ENCODE assay signal across 8 cellular contexts in genomic region chr2:230327418-230328154, GRCh38. TPM values are rescaled to one million over a fixed set of nuclear protein-coding genes. Genes with fewer than 3 reads are reported as not detected.
DNase-seq lines count a peak whose midpoint lies in the region; ATAC-seq and TF ChIP-seq lines count a peak whose summit lies in the region.

No MANE protein-coding gene starts in this region.

- H3K4me1 Mint-ChIP-seq in CD4-positive, alpha-beta T cell (ENCODE audit: low read depth), result peaks cover 85% of the 10 kb centered on the region
- peaks cover 90% of the 10 kb centered on the region for H3K4me1 Mint-ChIP-seq in activated T-helper 1 cell treated with anti-CD3 and anti-CD28 coated beads, Interleukin-12 subunit alpha, Interleukin-12 subunit beta, Interleukin-2, Interleukin-4 antibody, amounts not matched to agents 30 ng/mL and 10 ng/mL and 1 ng/mL, durations not matched to agents 14 hours and 24 hours and 36 hours (ENCODE audit: low read depth)

- peak overlapping the region; percentile 98 for H3K27ac Mint-ChIP-seq in CD4-positive, alpha-beta T cell
- peak overlapping the region; percentile 93 for H3K27ac Mint-ChIP-seq in activated T-helper 1 cell treated with anti-CD3 and anti-CD28 coated beads, Interleukin-12 subunit alpha, Interleukin-12 subunit beta, Interleukin-2, Interleukin-4 antibody, amounts not matched to agents 30 ng/mL and 10 ng/mL and 1 ng/mL, durations not matched to agents 14 hours and 24 hours and 36 hours

- no peaks in the 10 kb centered on the region for H3K27me3 Mint-ChIP-seq in CD4-positive, alpha-beta T cell
- H3K27me3 Mint-ChIP-seq in activated T-helper 1 cell treated with anti-CD3 and anti-CD28 coated beads, Interleukin-12 subunit alpha, Interleukin-12 subunit beta, Interleukin-2, Interleukin-4 antibody, amounts not matched to agents 30 ng/mL and 10 ng/mL and 1 ng/mL, durations not matched to agents 14 hours and 24 hours and 36 hours (ENCODE audit: insufficient read depth), result no peaks in the 10 kb centered on the region

- H3K36me3 ChIP-seq in thyroid gland, result no peaks in the 10 kb centered on the region

- H3K27me3 ChIP-seq in CD4-positive, alpha-beta T cell (ENCODE audit: control insufficient read depth, insufficient read depth, low read length), result no peaks in the 10 kb centered on the region
- no peaks in the 10 kb centered on the region for H3K27me3 ChIP-seq in thyroid gland

- CTCF ChIA-PET in CD4-positive, alpha-beta T cell (lab: Charles Lee), result interaction anchor here (0.8 to 1.9 kb wide), 5 partner anchors 8 to 21 kb away, joined by 3 to 6 read pairs (median 4); no protein-coding TSS in a partner anchor

- no peak for TF ChIP-seq CTCF in CD4-positive, alpha-beta T cell (IDR thresholded peaks at IDR 0.05)
- no peak for TF ChIP-seq CTCF in thyroid gland (IDR thresholded peaks at IDR 0.05)

- H3K9me3 Mint-ChIP-seq in CD4-positive, alpha-beta T cell, result no peaks in the 10 kb centered on the region
- H3K9me3 Mint-ChIP-seq in activated T-helper 1 cell treated with anti-CD3 and anti-CD28 coated beads, Interleukin-12 subunit alpha, Interleukin-12 subunit beta, Interleukin-2, Interleukin-4 antibody, amounts not matched to agents 30 ng/mL and 10 ng/mL and 1 ng/mL, durations not matched to agents 14 hours and 24 hours and 36 hours, result peaks cover 4% of the 10 kb centered on the region

- ATAC-seq in CD4-positive, alpha-beta T cell (ENCODE audit: poor library complexity), result no peak
- ATAC-seq in GM19468 (IDR thresholded peaks at IDR 0.05; ENCODE audit: extremely low read depth, unreplicated experiment), result peak; percentile 55
- peak; percentile 28 for ATAC-seq in HG03565 (IDR thresholded peaks at IDR 0.05; ENCODE audit: unreplicated experiment)

- no peak for TF ChIP-seq POLR2A in thyroid gland (IDR thresholded peaks at IDR 0.05)

- peaks cover 9% of the 10 kb centered on the region in 2 donors for H3K4me1 ChIP-seq in thyroid gland

- peaks cover 47% of the 10 kb centered on the region for H3K36me3 Mint-ChIP-seq in CD4-positive, alpha-beta T cell (ENCODE audit: low read depth)
- H3K36me3 Mint-ChIP-seq in activated T-helper 1 cell treated with anti-CD3 and anti-CD28 coated beads, Interleukin-12 subunit alpha, Interleukin-12 subunit beta, Interleukin-2, Interleukin-4 antibody, amounts not matched to agents 30 ng/mL and 10 ng/mL and 1 ng/mL, durations not matched to agents 14 hours and 24 hours and 36 hours (ENCODE audit: low read depth), result peaks cover 41% of the 10 kb centered on the region

- POLR2A ChIA-PET in CD4-positive, alpha-beta T cell (lab: Charles Lee), result interaction anchor here (0.7 to 4.0 kb wide), 25 partner anchors 8 to 405 kb away, joined by 3 to 44 read pairs (median 4); partner anchors contain the start of genes FBXO36, SP100, SP110 and SP140

- peak overlapping the region in 2 of 3 donors; percentile 1 to 19 for H3K4me3 ChIP-seq in thyroid gland (replicated peaks in 1 of 3)

- intact Hi-C loops in CD4-positive, alpha-beta T cell (cut with DNase I, micrococcal nuclease), result loop anchor here (1.0 to 5.0 kb wide), 3 partner anchors 8 to 109 kb away; partner anchors contain the start of gene SP110 (in 2 of the 2)
- intact Hi-C loops in activated T-helper 1 cell treated with anti-CD3 and anti-CD28 coated beads, Interleukin-12 subunit alpha, Interleukin-12 subunit beta, Interleukin-2, Interleukin-4 antibody, amounts not matched to agents 30 ng/mL and 10 ng/mL and 1 ng/mL, durations not matched to agents 14 hours and 24 hours and 36 hours (cut with micrococcal nuclease), result loop anchor here (1.0 to 2.0 kb wide), 5 partner anchors 8 to 109 kb away; partner anchors contain the start of genes SP100 and SP110
- intact Hi-C loops in thyroid gland (cut with DNase I), result loop anchor here (10.0 kb wide), 1 partner anchor 97 kb away; no protein-coding TSS in a partner anchor
- intact Hi-C loops in posterior cingulate gyrus (cut with DNase I), result no loop called here

- peak overlapping the region; percentile 92 for H3K27ac ChIP-seq in CD4-positive, alpha-beta T cell (ENCODE audit: low read depth, low read length)
- H3K27ac ChIP-seq in thyroid gland, result peak overlapping the region; percentile 20 to 59 (median 41)

- WGBS in thyroid gland, 2 donors, result 76 to 77% methylated on average over 5 of the region's 5 CpGs

- no peak for DNase-seq in CD4-positive, alpha-beta T cell
- no peak for DNase-seq in activated T-helper 1 cell treated with anti-CD3 and anti-CD28 coated beads, Interleukin-12 subunit alpha, Interleukin-12 subunit beta, Interleukin-2, Interleukin-4 antibody, amounts not matched to agents 30 ng/mL and 10 ng/mL and 1 ng/mL, durations not matched to agents 14 hours and 24 hours and 36 hours (ENCODE audit: low spot score)
- DNase-seq in kidney tubule cell (ENCODE audit: low spot score) (peak; percentile 39), thyroid gland (peak in 1 of 2 donors; percentile 16), posterior cingulate gyrus (no peak), OCI-M2 (lab: John Stamatoyannopoulos, UW; ENCODE audit: unreplicated experiment) (no peak)

- no peaks in the 10 kb centered on the region for H3K9me3 ChIP-seq in CD4-positive, alpha-beta T cell (ENCODE audit: control insufficient read depth, low read length)
- no peaks in the 10 kb centered on the region for H3K9me3 ChIP-seq in thyroid gland

- H3K4me3 Mint-ChIP-seq in CD4-positive, alpha-beta T cell, result peak overlapping the region; percentile 90
- peak overlapping the region; percentile 98 for H3K4me3 Mint-ChIP-seq in activated T-helper 1 cell treated with anti-CD3 and anti-CD28 coated beads, Interleukin-12 subunit alpha, Interleukin-12 subunit beta, Interleukin-2, Interleukin-4 antibody, amounts not matched to agents 30 ng/mL and 10 ng/mL and 1 ng/mL, durations not matched to agents 14 hours and 24 hours and 36 hours

RNA-seq across cellular contexts. Expression of gene SP140L, which starts 0.6 kb away (rescaled TPM):
- 10 to 100 TPM; 55.3 to 64.1 TPM for total RNA-seq in CD4-positive, alpha-beta T cell
- total RNA-seq in activated T-helper 1 cell treated with anti-CD3 and anti-CD28 coated beads, Interleukin-12 subunit alpha, Interleukin-12 subunit beta, Interleukin-2, Interleukin-4 antibody, amounts not matched to agents 30 ng/mL and 10 ng/mL and 1 ng/mL, durations not matched to agents 14 hours and 24 hours and 36 hours, result 57.4 and 57.8 TPM in 2 replicates
- total RNA-seq in thyroid gland, result 10 to 100 TPM in 1 of 4 donors, 1 to 10 TPM in 3; 6.5 to 18.6 (median 8.4) TPM
